18 cellular contexts compared by ENCODE assay signal in the genomic region with DNA sequence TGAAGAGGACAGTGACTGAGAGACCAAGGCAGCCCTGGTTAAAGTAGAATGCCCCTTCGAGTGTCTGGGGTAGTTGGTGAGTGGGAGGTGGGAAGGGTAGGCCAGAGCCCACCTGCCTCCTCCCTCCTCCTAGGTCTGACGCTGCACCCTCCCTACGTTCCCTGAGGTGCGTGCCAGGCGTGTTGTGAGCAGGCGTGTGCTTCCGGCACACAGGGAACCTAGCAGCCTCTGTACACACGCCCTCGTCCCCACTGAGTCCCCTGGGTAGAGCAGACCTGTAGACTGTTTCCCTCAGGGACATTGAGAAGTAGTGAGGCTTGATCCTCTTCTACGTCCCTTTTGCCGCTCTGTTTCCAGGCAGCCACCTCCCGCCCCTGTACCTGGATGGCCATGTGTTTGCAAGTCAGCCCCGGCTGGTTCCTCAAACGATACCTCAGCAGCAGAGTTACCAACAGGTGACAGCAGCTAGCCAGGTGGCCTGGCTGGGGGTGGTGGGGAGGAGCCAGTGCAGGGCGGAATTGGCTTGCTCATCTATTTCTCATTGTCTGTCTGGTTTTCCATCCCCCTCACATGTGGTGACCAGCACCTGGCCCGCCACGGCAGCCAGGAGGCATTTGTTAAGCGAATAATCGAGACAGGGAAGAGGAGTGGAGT. TPM values are rescaled to one million over a fixed set of nuclear protein-coding genes. Genes with fewer than 3 reads are reported as not detected.
A peak's percentile ranks its signal among the peaks of the same experiment; 100 is the strongest.
DNase-seq lines count a peak whose midpoint lies in the region; ATAC-seq, FAIRE-seq and TF ChIP-seq lines count a peak whose summit lies in the region.
"Had no signal": no experiment of that assay in that cellular context is flagged by ENCODE, and none has a peak within 500 bp of the region (broad histone marks: within the 10 kb centered on the region; RNA-seq: fewer than 3 reads in every experiment).

No MANE protein-coding gene starts in this region.

- no peak for TF ChIP-seq EP300 in K562 (IDR thresholded peaks at IDR 0.05; ENCODE audit: low read length)

- H3K79me2 ChIP-seq in K562 (ENCODE audit: control insufficient read depth, insufficient read depth, low read length) (no peaks in the 10 kb centered on the region), osteoblast (ENCODE audit: insufficient read depth, low read length) (peaks cover 22% of the 10 kb centered on the region)

- H3K4me1 ChIP-seq in K562 (replicated peaks in 1 of 2; ENCODE audit: control insufficient read depth in 2 of 2, insufficient read depth in 2 of 2, low read length in 2 of 2), result no peaks in the 10 kb centered on the region
- H3K4me1 ChIP-seq in osteoblast (ENCODE audit: insufficient read depth, low read length), result no peaks in the 10 kb centered on the region
- H3K4me1 ChIP-seq: upper lobe of left lung had no signal

- no TSS peak for BruUV-seq in K562 (replicated peaks; lab: Mats Ljungman, UMichigan)

- H3K4me3 ChIP-seq in K562 (no peak overlapping the region), osteoblast (ENCODE audit: insufficient read depth, low read length) (no peak overlapping the region)
- H3K4me3 ChIP-seq: upper lobe of left lung had no signal

- no peak for TF ChIP-seq POLR2A in K562 (conservative IDR thresholded peaks at IDR 0.05)

- POLR2A ChIA-PET in K562 (lab: Yijun Ruan, JAX), result no interaction called here

- no peak for FAIRE-seq in K562 (lab: Jason Lieb, UNC)

- H3K27ac ChIP-seq in K562 (ENCODE audit: extremely low read depth, low read depth, low read length), result no peak overlapping the region
- H3K27ac ChIP-seq in osteoblast (ENCODE audit: low read depth, low read length), result no peak overlapping the region
- H3K27ac ChIP-seq: upper lobe of left lung had no signal

- intact Hi-C loops in K562 (cut with micrococcal nuclease), result no loop called here

- H3K27me3 ChIP-seq in K562 (ENCODE audit: control insufficient read depth in 2 of 2, insufficient read depth in 2 of 2, low read length in 2 of 2) (no peaks in the 10 kb centered on the region), osteoblast (ENCODE audit: insufficient read depth, low read length) (no peaks in the 10 kb centered on the region)
- H3K27me3 ChIP-seq: upper lobe of left lung had no signal

- ATAC-seq in K562, result no peak; the same call in 2 of the 3 replicates
- ATAC-seq: activated naive CD4-positive, alpha-beta T cell treated with anti-CD3 and anti-CD28 coated beads, Interleukin-2, amount 50 U/mL, for 72 hours; left colon had no signal

- no peak overlapping the region for H3K9ac ChIP-seq in K562 (ENCODE audit: insufficient read depth in 1 of 2, low read depth in 2 of 2, low read length in 2 of 2)

- peaks cover 4% of the 10 kb centered on the region for H3K9me1 ChIP-seq in K562 (ENCODE audit: control insufficient read depth, insufficient read depth, low read length)

- TF ChIP-seq CTCF in K562 (IDR thresholded peaks at IDR 0.05 in 2 of 3, conservative IDR thresholded peaks at IDR 0.05 in 1 of 3; ENCODE audit: insufficient read depth in 2 of 3, low read depth in 1 of 3, low read length in 3 of 3), result no peak
- no peak for TF ChIP-seq CTCF in osteoblast (IDR thresholded peaks at IDR 0.05; ENCODE audit: extremely low read depth, low read depth, low read length)

- H3K9me3 ChIP-seq in K562 (replicated peaks; ENCODE audit: control insufficient read depth, insufficient read depth, low read depth, low read length), result no peaks in the 10 kb centered on the region
- no peaks in the 10 kb centered on the region for H3K9me3 ChIP-seq in osteoblast (ENCODE audit: low read depth, low read length)
- H3K9me3 ChIP-seq: upper lobe of left lung had no signal

- peaks cover 96% of the 10 kb centered on the region for H3K36me3 ChIP-seq in K562 (ENCODE audit: control insufficient read depth, insufficient read depth, low read length)
- H3K36me3 ChIP-seq in osteoblast (ENCODE audit: insufficient read depth, low read length), result peaks cover 92% of the 10 kb centered on the region

- DNase-seq in NCI-H2171 treated with DMSO at 0.1 percent for 48 hours (lab: John Stamatoyannopoulos, UW) (peak; percentile 28), NCI-H2171 (lab: John Stamatoyannopoulos, UW) (no peak), NCI-H146 (lab: John Stamatoyannopoulos, UW) (peak; percentile 81), K562 (ENCODE audit: extremely low read depth in 1 of 4, low spot score in 3 of 4) (no peak), osteoblast (ENCODE audit: insufficient read length, low spot score, missing footprints) (peak; percentile 70), epidermal melanocyte (ENCODE audit: insufficient read length, low spot score) (no peak), NCI-H2029 treated with DMSO at 0.1 percent for 48 hours (lab: John Stamatoyannopoulos, UW) (no peak), DMS79 treated with DMSO at 0.1 percent for 48 hours (lab: John Stamatoyannopoulos, UW) (no peak)
- DNase-seq: effector memory CD4-positive, alpha-beta T cell; IMR-90; left colon; upper lobe of left lung had no signal

- in situ Hi-C loops in K562 (cut with MboI), result no loop called here

- CTCF ChIA-PET in K562 (lab: Yijun Ruan, JAX; ENCODE audit: low intra/inter-chr PET ratio), result no interaction called here

- no peak overlapping the region for H2AFZ ChIP-seq in K562 (ENCODE audit: low read depth, low read length)
- no peak overlapping the region for H2AFZ ChIP-seq in osteoblast (ENCODE audit: low read length)

- no peak for TF ChIP-seq RAD21 in K562 (CRISPR knock-in tag; conservative IDR thresholded peaks at IDR 0.05 in 1 of 2, IDR thresholded peaks at IDR 0.05 in 1 of 2)

- peaks cover 8% of the 10 kb centered on the region for H4K20me1 ChIP-seq in K562 (replicated peaks; ENCODE audit: control insufficient read depth, insufficient read depth, low read length)
- H4K20me1 ChIP-seq in osteoblast (ENCODE audit: insufficient read depth, low read length), result peaks cover 40% of the 10 kb centered on the region

- H3K4me2 ChIP-seq in K562 (ENCODE audit: insufficient read depth, low read length) (no peak overlapping the region), osteoblast (ENCODE audit: insufficient read depth, low read length) (no peak overlapping the region)

- WGBS in K562 (ENCODE audit: insufficient coverage, low coverage, missing lambda C conversion rate), result 90% methylated on average over 16 of the region's 19 CpGs

RNA-seq across cellular contexts. Expression of a gene that starts 16.9 kb away (rescaled TPM):
- total RNA-seq in K562 (2011; cell fraction: chromatin; rRNA removed; ENCODE audit: low replicate concordance), result 98.5 and 154 TPM in 2 replicates
- 72.6 and 96.6 TPM in 2 replicates for total RNA-seq in K562 (2011; cell fraction: nucleolus; rRNA removed)
- total RNA-seq in K562 (2011; cell fraction: nucleoplasm; rRNA removed), result 78.2 and 78.3 TPM in 2 replicates
- total RNA-seq in K562 (2014; rRNA removed), result 14.6 and 21.3 TPM in 2 replicates
- total RNA-seq in K562 (2014; rRNA removed; fragmentation: Illumina TruSeq; extraction: Trizol), result 8.6 TPM in 2 replicates
- 15.6 and 15.7 TPM in 2 replicates for total RNA-seq in K562 (2015; rRNA removed; fragmentation: Illumina TruSeq; extraction: Trizol)
- total RNA-seq in K562 (2021), result 23.4 and 23.5 TPM in 2 replicates
- 15.3 and 21.6 TPM in 2 replicates for polyA plus RNA-seq in K562 (2011; rRNA removed)
- polyA plus RNA-seq in K562 (2011; cell fraction: cytosol; rRNA removed), result 16.0 and 17.4 TPM in 2 replicates
- polyA plus RNA-seq in K562 (2011; cell fraction: nucleus; rRNA removed), result 117 and 121 TPM in 2 replicates
- 22.0 and 30.6 TPM in 2 replicates for polyA plus RNA-seq in K562 (2012)
- polyA plus RNA-seq in K562 (2014; fragmentation: Illumina TruSeq; extraction: Trizol), result 13.7 and 15.3 TPM in 2 replicates
- polyA plus RNA-seq in K562 (2014; fragmentation: Nextera tagmentation; extraction: Ambion mirVana), result 1 to 10 TPM; 1.8 to 2.1 TPM
- polyA plus RNA-seq in K562 (2014; rRNA removed), result 15.4 and 18.2 TPM in 2 replicates
- 9.2 and 14.3 TPM in 2 replicates for polyA minus RNA-seq in K562 (2011; rRNA and poly(A)+ RNA removed)
- 6.6 and 8.9 TPM in 2 replicates for polyA minus RNA-seq in K562 (2011; cell fraction: cytosol; rRNA and poly(A)+ RNA removed)
- 11.7 and 17.9 TPM in 2 replicates for polyA minus RNA-seq in K562 (2011; cell fraction: nucleus; rRNA and poly(A)+ RNA removed)
- total RNA-seq in osteoblast, result 32.6 and 33.9 TPM in 2 replicates

RNA-seq across cellular contexts. Expression of a gene that starts 45.2 kb away (rescaled TPM):
- 22.3 and 45.1 TPM in 2 replicates for total RNA-seq in K562 (2011; cell fraction: chromatin; rRNA removed; ENCODE audit: low replicate concordance)
- 32.7 and 35.9 TPM in 2 replicates for total RNA-seq in K562 (2011; cell fraction: nucleolus; rRNA removed)
- total RNA-seq in K562 (2011; cell fraction: nucleoplasm; rRNA removed), result 26.6 and 29.1 TPM in 2 replicates
- total RNA-seq in K562 (2014; rRNA removed), result 25.6 and 27.5 TPM in 2 replicates
- total RNA-seq in K562 (2014; rRNA removed; fragmentation: Illumina TruSeq; extraction: Trizol), result 6.4 and 7.5 TPM in 2 replicates
- 16.1 and 16.2 TPM in 2 replicates for total RNA-seq in K562 (2015; rRNA removed; fragmentation: Illumina TruSeq; extraction: Trizol)
- total RNA-seq in K562 (2021), result 16.9 and 19.8 TPM in 2 replicates
- polyA plus RNA-seq in K562 (2011; rRNA removed), result 16.4 and 17.2 TPM in 2 replicates
- 18.3 and 27.1 TPM in 2 replicates for polyA plus RNA-seq in K562 (2011; cell fraction: cytosol; rRNA removed)
- 22.7 and 38.5 TPM in 2 replicates for polyA plus RNA-seq in K562 (2011; cell fraction: nucleus; rRNA removed)
- polyA plus RNA-seq in K562 (2012), result 18.1 and 20.7 TPM in 2 replicates
- 13.2 and 21.3 TPM in 2 replicates for polyA plus RNA-seq in K562 (2014; fragmentation: Illumina TruSeq; extraction: Trizol)
- under 1 TPM; 0.27 to 0.48 TPM for polyA plus RNA-seq in K562 (2014; fragmentation: Nextera tagmentation; extraction: Ambion mirVana)
- polyA plus RNA-seq in K562 (2014; rRNA removed), result 20.3 and 25.2 TPM in 2 replicates
- polyA minus RNA-seq in K562 (2011; rRNA and poly(A)+ RNA removed), result 7.2 and 10.9 TPM in 2 replicates
- 9.7 and 10.8 TPM in 2 replicates for polyA minus RNA-seq in K562 (2011; cell fraction: cytosol; rRNA and poly(A)+ RNA removed)
- 10.2 and 12.7 TPM in 2 replicates for polyA minus RNA-seq in K562 (2011; cell fraction: nucleus; rRNA and poly(A)+ RNA removed)
- 19.5 and 22.4 TPM in 2 replicates for total RNA-seq in osteoblast

RNA-seq across cellular contexts. Expression of a gene that starts 59.5 kb away (rescaled TPM):
- total RNA-seq in K562 (2011; cell fraction: chromatin; rRNA removed; ENCODE audit: low replicate concordance), result not detected in 2 replicates
- not detected in 2 replicates for total RNA-seq in K562 (2011; cell fraction: nucleolus; rRNA removed)
- not detected in 2 replicates for total RNA-seq in K562 (2011; cell fraction: nucleoplasm; rRNA removed)
- not detected in 2 replicates for total RNA-seq in K562 (2014; rRNA removed)
- not detected in 2 replicates for total RNA-seq in K562 (2014; rRNA removed; fragmentation: Illumina TruSeq; extraction: Trizol)
- not detected in 2 replicates for total RNA-seq in K562 (2015; rRNA removed; fragmentation: Illumina TruSeq; extraction: Trizol)
- not detected in 2 replicates for total RNA-seq in K562 (2021)
- not detected in 2 replicates for polyA plus RNA-seq in K562 (2011; rRNA removed)
- not detected in 2 replicates for polyA plus RNA-seq in K562 (2011; cell fraction: cytosol; rRNA removed)
- polyA plus RNA-seq in K562 (2011; cell fraction: nucleus; rRNA removed), result not detected in 2 replicates
- not detected in 2 replicates for polyA plus RNA-seq in K562 (2012)
- polyA plus RNA-seq in K562 (2014; fragmentation: Illumina TruSeq; extraction: Trizol), result not detected in 2 replicates
- not detected for polyA plus RNA-seq in K562 (2014; fragmentation: Nextera tagmentation; extraction: Ambion mirVana)
- not detected in 2 replicates for polyA plus RNA-seq in K562 (2014; rRNA removed)
- not detected in 2 replicates for polyA minus RNA-seq in K562 (2011; rRNA and poly(A)+ RNA removed)
- polyA minus RNA-seq in K562 (2011; cell fraction: cytosol; rRNA and poly(A)+ RNA removed), result not detected in 2 replicates
- not detected in 2 replicates for polyA minus RNA-seq in K562 (2011; cell fraction: nucleus; rRNA and poly(A)+ RNA removed)
- total RNA-seq in osteoblast, result not detected in 2 replicates
- total RNA-seq: A172; activated naive CD4-positive, alpha-beta T cell treated with anti-CD3 and anti-CD28 coated beads, Interleukin-2, amount 50 U/mL, for 72 hours; Daoy; IMR-90; omental fat pad; SK-MEL-5 had no signal
- polyA plus RNA-seq: CD14-positive monocyte, IMR-90 had no signal

Comparison
In these comparisons a context has a peak if more than half of its experiments do, and no peak if none do; other contexts are left out.
1. DNase-seq: peak in NCI-H2171 treated with DMSO at 0.1 percent for 48 hours (single experiment), NCI-H146 (single experiment) and osteoblast (single experiment); none in NCI-H2171 (single experiment), K562 (0 of 4), epidermal melanocyte (single experiment), NCI-H2029 treated with DMSO at 0.1 percent for 48 hours (single experiment) and DMS79 treated with DMSO at 0.1 percent for 48 hours (single experiment).